Comparison of ENCODE assay signal across 28 cellular contexts in the genomic region with DNA sequence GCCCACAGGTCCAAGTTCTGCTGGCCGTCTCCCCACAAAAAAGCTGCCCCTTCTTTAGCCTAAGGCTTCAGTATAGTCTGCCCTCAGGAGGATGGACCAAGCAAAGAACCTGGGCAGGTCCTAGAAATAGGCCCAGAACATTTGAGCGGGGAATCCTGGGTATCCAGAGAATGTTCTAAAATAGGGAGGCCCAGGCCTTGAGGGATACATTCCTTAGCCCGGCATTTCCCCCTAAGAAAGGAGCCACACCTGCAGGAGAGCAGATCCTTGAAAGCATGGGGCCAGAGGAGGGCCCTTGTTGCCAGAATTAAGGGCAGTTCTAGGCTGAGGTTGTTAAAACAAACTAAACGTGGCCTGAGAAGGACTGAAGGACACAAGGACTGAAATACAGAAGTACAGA.
"Had no signal": no experiment of that assay in that cellular context is flagged by ENCODE, and none has a peak within 500 bp of the region (broad histone marks: within the 10 kb centered on the region; RNA-seq: fewer than 3 reads in every experiment).

No MANE protein-coding gene starts in this region.

- H3K36me3 ChIP-seq: brain microvascular endothelial cell, SJCRH30, WERI-Rb-1 had no signal

- H3K9me3 ChIP-seq: SJCRH30 had no signal

- H3K4me3 ChIP-seq: SJCRH30, SK-N-MC had no signal

- H3K27ac ChIP-seq: brain microvascular endothelial cell, SJCRH30, SK-N-MC, WERI-Rb-1 had no signal

- ATAC-seq: activated CD8-positive, alpha-beta T cell treated with anti-CD3 and anti-CD28 coated beads for 36 hours; activated T-cell treated with anti-CD3 and anti-CD28 coated beads, Interleukin-2, amount 50 U/mL, for 72 hours; activated T-helper 17 cell treated with anti-CD3 and anti-CD28 coated beads, Interleukin-2, amount 50 U/mL, for 72 hours; Panc1 had no signal

- DNase-seq: activated CD4-positive, alpha-beta T cell treated with anti-CD3 and anti-CD28 coated beads, Interleukin-2, amount 10 ng/mL, durations not matched to agents 24 days and 14 days; activated CD4-positive, alpha-beta T cell treated with anti-CD3 and anti-CD28 coated beads, Interleukin-2, amount 50 U/mL, for 4 hours; activated CD8-positive, alpha-beta T cell treated with anti-CD3 and anti-CD28 coated beads for 36 hours; activated effector memory CD4-positive, alpha-beta T cell treated with anti-CD3 and anti-CD28 coated beads, Interleukin-2, amount 50 U/mL, for 16 hours; activated naive CD4-positive, alpha-beta T cell; activated naive CD4-positive, alpha-beta T cell treated with anti-CD3 and anti-CD28 coated beads, Interleukin-2, amount 50 U/mL, for 16 hours; activated naive CD8-positive, alpha-beta T cell treated with anti-CD3 and anti-CD28 coated beads for 36 hours; activated T-cell treated with anti-CD3 and anti-CD28 coated beads, Interleukin-2, amount 50 U/mL, for 1 hour; activated T-cell treated with anti-CD3 and anti-CD28 coated beads, Interleukin-2, amount 50 U/mL, for 72 hours; amniotic stem cell; aorta; brain microvascular endothelial cell; central memory CD4-positive, alpha-beta T cell; Karpas-422; NCI-H1105; NCI-H1436; NCI-H1694; NCI-H1930; NCI-H2081 treated with DMSO at 0.1 percent for 48 hours; NCI-H345; NCI-H524 treated with DMSO at 0.1 percent for 48 hours; SHP77; SJCRH30; T1000; WERI-Rb-1 had no signal

- H3K27me3 ChIP-seq: brain microvascular endothelial cell, SJCRH30 had no signal
